8 cellular contexts compared by ENCODE assay signal in the genomic region with DNA sequence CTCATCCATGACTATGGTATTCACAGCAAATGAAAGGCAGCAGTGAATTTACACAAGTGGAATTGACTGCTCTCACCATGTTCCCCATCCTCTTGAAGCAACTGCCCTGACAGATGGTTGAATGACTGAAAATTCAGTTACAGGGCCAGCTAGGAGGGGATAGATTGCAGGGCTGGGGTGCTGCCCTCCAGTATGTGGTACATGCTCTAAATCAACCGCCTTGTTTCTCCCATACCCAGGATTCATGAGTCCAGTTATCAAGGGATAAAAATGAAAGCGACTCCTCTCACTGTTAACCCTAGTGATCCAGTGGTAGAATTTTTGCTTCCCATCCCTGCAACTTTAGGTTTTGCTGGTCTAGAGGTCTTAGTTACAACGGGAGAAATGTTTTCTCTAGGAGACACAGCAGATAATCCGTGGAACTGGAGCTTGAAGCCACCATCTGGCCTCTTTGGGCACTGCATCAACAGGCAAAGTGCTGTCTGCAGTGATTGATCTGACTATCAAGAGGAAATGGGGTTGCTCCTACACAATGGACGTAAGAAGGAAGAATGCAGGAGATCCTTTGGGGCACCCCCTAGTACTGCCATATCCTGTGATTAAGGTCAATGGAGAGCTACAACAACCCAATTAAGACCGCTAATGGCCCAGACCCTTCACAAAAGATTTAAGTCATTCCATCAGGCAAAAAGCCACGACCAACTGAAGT. TPM values are rescaled to one million over a fixed set of nuclear protein-coding genes. Genes with fewer than 3 reads are reported as not detected.
DNase-seq lines count a peak whose midpoint lies in the region; ATAC-seq, FAIRE-seq and TF ChIP-seq lines count a peak whose summit lies in the region.
"Had no signal": no experiment of that assay in that cellular context is flagged by ENCODE, and none has a peak within 500 bp of the region (broad histone marks: within the 10 kb centered on the region; RNA-seq: fewer than 3 reads in every experiment).

No MANE protein-coding gene starts in this region.

- no TSS peak for BruUV-seq in endothelial cell of umbilical vein (replicated peaks; lab: Mats Ljungman, UMichigan)

- H3K4me1 ChIP-seq in endothelial cell of umbilical vein (ENCODE audit: control insufficient read depth, extremely low read depth, insufficient read depth, low read length) = peaks cover 4% of the 10 kb centered on the region

- DNase-seq in GM13976 (ENCODE audit: low spot score) = peak; percentile 77
- DNase-seq in NCI-H748 treated with DMSO at 0.1 percent for 48 hours (lab: John Stamatoyannopoulos, UW) = peak; percentile 43
- DNase-seq in activated CD4-positive, alpha-beta memory T cell treated with anti-CD3 and anti-CD28 coated beads, Interleukin-2, amount 10 ng/mL, durations not matched to agents 7 days and 5 days = peak; percentile 58
- peak; percentile 73 for DNase-seq in endothelial cell of umbilical vein (ENCODE audit: low read depth, low spot score)
- peak; percentile 59 for DNase-seq in myocyte (ENCODE audit: low read depth)
- DNase-seq in stimulated activated naive CD8-positive, alpha-beta T cell treated with anti-CD3 and anti-CD28 coated beads, Interleukin-15, Interleukin-2, amounts not matched to agents 100 U/mL and 50 U/mL, for 24 hours = peak; percentile 63

- in situ Hi-C loops in GM13976 (cut with MboI; ENCODE audit: low sequenced_read_pairs, unreplicated experiment) = no loop called here

- H3K4me2 ChIP-seq in endothelial cell of umbilical vein (ENCODE audit: insufficient read depth, low read length) = peak overlapping the region; percentile 45

- H2AFZ ChIP-seq in endothelial cell of umbilical vein (ENCODE audit: low read depth, low read length) = peak overlapping the region; percentile 58

- H3K4me3 Mint-ChIP-seq in activated CD4-positive, alpha-beta memory T cell treated with anti-CD3 and anti-CD28 coated beads, Interleukin-2, amount 10 ng/mL, durations not matched to agents 7 days and 5 days = no peak overlapping the region

- intact Hi-C loops in endothelial cell of umbilical vein (cut with micrococcal nuclease) = loop anchor here (1.0 to 2.0 kb wide), 2 partner anchors 49 to 191 kb away; a partner anchor contains a TSS

- peak; percentile 97 for FAIRE-seq in endothelial cell of umbilical vein (lab: Jason Lieb, UNC)

- no peaks in the 10 kb centered on the region for H3K9me3 ChIP-seq in endothelial cell of umbilical vein (replicated peaks; ENCODE audit: control insufficient read depth, insufficient read depth, low read length)

- TF ChIP-seq CTCF in GM13976 (IDR thresholded peaks at IDR 0.05; ENCODE audit: borderline replicate concordance, control extremely low read depth, extremely low read depth, insufficient read depth, missing control alignments) (peak; percentile 65), endothelial cell of umbilical vein (IDR thresholded peaks at IDR 0.05; ENCODE audit: extremely low read depth in 1 of 2, insufficient read depth in 1 of 2, low read depth in 1 of 2, low read length in 2 of 2) (peak; percentile 66 to 73)

- peaks cover 3 to 6% of the 10 kb centered on the region in 2 experiments for H3K27me3 ChIP-seq in endothelial cell of umbilical vein (ENCODE audit: control insufficient read depth in 2 of 2, insufficient read depth in 2 of 2, low read length in 2 of 2)

- peaks cover 13% of the 10 kb centered on the region for H3K27me3 Mint-ChIP-seq in activated CD4-positive, alpha-beta memory T cell treated with anti-CD3 and anti-CD28 coated beads, Interleukin-2, amount 10 ng/mL, durations not matched to agents 7 days and 5 days

- CTCF ChIA-PET in activated CD4-positive, alpha-beta memory T cell treated with anti-CD3 and anti-CD28 coated beads, Interleukin-2, amount 10 ng/mL, durations not matched to agents 7 days and 5 days (lab: Charles Lee) = interaction anchor here (0.7 to 1.9 kb wide), 6 partner anchors 11 to 203 kb away, joined by 3 to 7 read pairs (median 4); no protein-coding TSS in a partner anchor
- CTCF ChIA-PET in endothelial cell of umbilical vein (lab: Charles Lee) = interaction anchor here (0.6 to 3.0 kb wide), 27 partner anchors 9 to 823 kb away, joined by 3 to 19 read pairs (median 3); no protein-coding TSS in a partner anchor

- POLR2A ChIA-PET in activated CD4-positive, alpha-beta memory T cell treated with anti-CD3 and anti-CD28 coated beads, Interleukin-2, amount 10 ng/mL, durations not matched to agents 7 days and 5 days (lab: Charles Lee) = interaction anchor here (0.7 kb wide), 1 partner anchor 9 kb away, joined by 3 read pairs; no protein-coding TSS in a partner anchor
- POLR2A ChIA-PET in endothelial cell of umbilical vein (lab: Charles Lee) = no interaction called here

- H3K9me3 Mint-ChIP-seq in activated CD4-positive, alpha-beta memory T cell treated with anti-CD3 and anti-CD28 coated beads, Interleukin-2, amount 10 ng/mL, durations not matched to agents 7 days and 5 days = no peaks in the 10 kb centered on the region

- H3K79me2 ChIP-seq in endothelial cell of umbilical vein (ENCODE audit: control insufficient read depth, insufficient read depth, low read length) = no peaks in the 10 kb centered on the region

- no peak for TF ChIP-seq POLR2A in endothelial cell of umbilical vein (IDR thresholded peaks at IDR 0.05; ENCODE audit: low read depth, low read length)

- no peak overlapping the region for H3K27ac Mint-ChIP-seq in activated CD4-positive, alpha-beta memory T cell treated with anti-CD3 and anti-CD28 coated beads, Interleukin-2, amount 10 ng/mL, durations not matched to agents 7 days and 5 days

- no peaks in the 10 kb centered on the region for H4K20me1 ChIP-seq in endothelial cell of umbilical vein (replicated peaks; ENCODE audit: control insufficient read depth, extremely low read depth, insufficient read depth, low read length)

- H3K27ac ChIP-seq in endothelial cell of umbilical vein (ENCODE audit: insufficient read depth, low read depth, low read length) = no peak overlapping the region
- H3K27ac ChIP-seq: skin epidermis had no signal

- H3K9ac ChIP-seq in endothelial cell of umbilical vein (replicated peaks; ENCODE audit: extremely low read depth, insufficient read depth, low read length) = no peak overlapping the region

- H3K4me1 Mint-ChIP-seq in activated CD4-positive, alpha-beta memory T cell treated with anti-CD3 and anti-CD28 coated beads, Interleukin-2, amount 10 ng/mL, durations not matched to agents 7 days and 5 days = peaks cover 20% of the 10 kb centered on the region

- H3K36me3 Mint-ChIP-seq in activated CD4-positive, alpha-beta memory T cell treated with anti-CD3 and anti-CD28 coated beads, Interleukin-2, amount 10 ng/mL, durations not matched to agents 7 days and 5 days (ENCODE audit: low read depth) = no peaks in the 10 kb centered on the region

- ATAC-seq in HG03378 (IDR thresholded peaks at IDR 0.05; ENCODE audit: unreplicated experiment) = peak; percentile 54
- peak; percentile 80 for ATAC-seq in stimulated activated naive CD8-positive, alpha-beta T cell treated with anti-CD3 and anti-CD28 coated beads, Interleukin-15, Interleukin-2, amounts not matched to agents 100 U/mL and 50 U/mL, for 24 hours

- no peaks in the 10 kb centered on the region for H3K36me3 ChIP-seq in endothelial cell of umbilical vein (ENCODE audit: control insufficient read depth in 2 of 2, extremely low read depth in 1 of 2, insufficient read depth in 2 of 2, low read length in 2 of 2)

- H3K4me3 ChIP-seq in endothelial cell of umbilical vein (replicated peaks in 1 of 3; ENCODE audit: insufficient read depth in 1 of 3, low read depth in 1 of 3, low read length in 3 of 3) = no peak overlapping the region
- H3K4me3 ChIP-seq: skin epidermis had no signal

- H3K9me1 ChIP-seq in endothelial cell of umbilical vein (replicated peaks; ENCODE audit: control insufficient read depth, extremely low read depth, insufficient read depth, low read length) = no peaks in the 10 kb centered on the region

- dilution Hi-C loops in endothelial cell of umbilical vein (cut with MboI; ENCODE audit: extremely low pct_ligation_motif_present, low sequenced_read_pairs) = no loop called here

TF ChIP-seq in endothelial cell of umbilical vein, 7 proteins besides CTCF, POLR2A, EP300 and RAD21 (continues in another document):
- TF ChIP-seq FOS (IDR thresholded peaks at IDR 0.05; ENCODE audit: borderline replicate concordance, insufficient read depth, low read length) (no peak), JUN (IDR thresholded peaks at IDR 0.05; ENCODE audit: borderline replicate concordance, insufficient read depth, insufficient read length, low read depth) (no peak), MYC (IDR thresholded peaks at IDR 0.05; ENCODE audit: low read depth, low read length) (no peak), EZH2 (IDR thresholded peaks at IDR 0.05; ENCODE audit: borderline replicate concordance, low read depth, low read length, severe bottlenecking) (no peak), GATA2 (IDR thresholded peaks at IDR 0.05; ENCODE audit: insufficient read depth, insufficient read length, low read depth, low read length) (no peak)

RNA-seq across cellular contexts. Expression of a gene that starts 32.0 kb away (rescaled TPM):
- total RNA-seq in activated CD4-positive, alpha-beta memory T cell treated with anti-CD3 and anti-CD28 coated beads, Interleukin-2, amount 10 ng/mL, durations not matched to agents 7 days and 5 days = 10 to 100 TPM; 25.0 to 27.1 TPM
- total RNA-seq in endothelial cell of umbilical vein (38.6 and 49.4 TPM in 2 replicates), myocyte (59.6 and 71.6 TPM in 2 replicates)
- polyA plus RNA-seq in endothelial cell of umbilical vein = 35.3 and 43.6 TPM in 2 replicates
- polyA plus RNA-seq in endothelial cell of umbilical vein (2011; cell fraction: cytosol; rRNA removed) = 42.8 and 43.1 TPM in 2 replicates
- 59.9 and 74.0 TPM in 2 replicates for polyA plus RNA-seq in endothelial cell of umbilical vein (2011; cell fraction: nucleus; rRNA removed)
- 69.0 and 72.9 TPM in 2 replicates for polyA plus RNA-seq in endothelial cell of umbilical vein (2012)
- 17.9 and 20.0 TPM in 2 replicates for polyA minus RNA-seq in endothelial cell of umbilical vein
- polyA minus RNA-seq in endothelial cell of umbilical vein (2011; cell fraction: cytosol; rRNA and poly(A)+ RNA removed) = 8.7 TPM
- 9.1 and 11.4 TPM in 2 replicates for polyA minus RNA-seq in endothelial cell of umbilical vein (2011; cell fraction: nucleus; rRNA and poly(A)+ RNA removed)
- 92.6 TPM for polyA plus RNA-seq in myocyte (2012)

RNA-seq across cellular contexts. Expression of a gene that starts 49.0 kb away (rescaled TPM):
- total RNA-seq in activated CD4-positive, alpha-beta memory T cell treated with anti-CD3 and anti-CD28 coated beads, Interleukin-2, amount 10 ng/mL, durations not matched to agents 7 days and 5 days = 10 to 100 TPM; 16.2 to 17.2 TPM
- total RNA-seq in endothelial cell of umbilical vein (17.6 and 20.6 TPM in 2 replicates), myocyte (16.7 and 18.8 TPM in 2 replicates)
- polyA plus RNA-seq in endothelial cell of umbilical vein = 2.7 and 4.2 TPM in 2 replicates
- 4.8 and 5.3 TPM in 2 replicates for polyA plus RNA-seq in endothelial cell of umbilical vein (2011; cell fraction: cytosol; rRNA removed)
- 6.7 and 7.6 TPM in 2 replicates for polyA plus RNA-seq in endothelial cell of umbilical vein (2011; cell fraction: nucleus; rRNA removed)
- polyA plus RNA-seq in endothelial cell of umbilical vein (2012) = 12.0 and 16.0 TPM in 2 replicates
- 3.9 and 5.0 TPM in 2 replicates for polyA minus RNA-seq in endothelial cell of umbilical vein
- polyA minus RNA-seq in endothelial cell of umbilical vein (2011; cell fraction: cytosol; rRNA and poly(A)+ RNA removed) = 3.8 TPM
- 5.0 and 5.1 TPM in 2 replicates for polyA minus RNA-seq in endothelial cell of umbilical vein (2011; cell fraction: nucleus; rRNA and poly(A)+ RNA removed)
- 8.1 TPM for polyA plus RNA-seq in myocyte (2012)
